ENCODE assay signal across 1 cellular context in genomic region chr19:13099073-13099999, GRCh38.
TF ChIP-seq lines count a peak whose summit lies in the region.

No MANE protein-coding gene starts in this region.

TF ChIP-seq in K562, 482 proteins besides CTCF, POLR2A, EP300 and RAD21 (continued from another document and continues in another):
- TF ChIP-seq SAFB2 (IDR thresholded peaks at IDR 0.05; ENCODE audit: borderline replicate concordance, low read depth, low read length, severe bottlenecking) (no peak), ZSCAN32 (CRISPR knock-in tag; IDR thresholded peaks at IDR 0.05) (no peak; the same call in 1 of the 2 replicates), ZNF174 (CRISPR knock-in tag; IDR thresholded peaks at IDR 0.05) (no peak), EHMT2 (IDR thresholded peaks at IDR 0.05) (no peak), CREB3 (tag; conservative IDR thresholded peaks at IDR 0.05; ENCODE audit: low read depth) (peak; percentile 82), ZNF780A (CRISPR knock-in tag; IDR thresholded peaks at IDR 0.05) (peak; percentile 76; the same call in 1 of the 2 replicates), ZNF324 (CRISPR knock-in tag; IDR thresholded peaks at IDR 0.05) (peak; percentile 31; the same call in 1 of the 2 replicates), ZNF644 (tag; IDR thresholded peaks at IDR 0.05; ENCODE audit: low read depth) (peak; percentile 52; the same call in 1 of the 2 replicates), CXXC5 (CRISPR knock-in tag; IDR thresholded peaks at IDR 0.05) (peak; percentile 92), NKRF (IDR thresholded peaks at IDR 0.05; ENCODE audit: borderline replicate concordance) (no peak), BRF1 (IDR thresholded peaks at IDR 0.05; ENCODE audit: borderline replicate concordance, extremely low read depth, insufficient read length) (no peak), LEF1 (IDR thresholded peaks at IDR 0.05) (no peak), DDX20 (tag; IDR thresholded peaks at IDR 0.05; ENCODE audit: low read depth) (no peak), ZBTB40 (IDR thresholded peaks at IDR 0.05) (peak; percentile 91), ZBTB40 (CRISPR knock-in tag; IDR thresholded peaks at IDR 0.05) (no peak), BHLHE40 (IDR thresholded peaks at IDR 0.05; ENCODE audit: low read length) (no peak), PURB (CRISPR knock-in tag; IDR thresholded peaks at IDR 0.05; ENCODE audit: low read depth) (no peak), ZNF695 (CRISPR knock-in tag; IDR thresholded peaks at IDR 0.05) (no peak), SMARCB1 (IDR thresholded peaks at IDR 0.05; ENCODE audit: insufficient read length, low read depth) (no peak), KAT7 (CRISPR knock-in tag; IDR thresholded peaks at IDR 0.05; ENCODE audit: borderline replicate concordance) (0 out of 2 replicates have a peak, but pooled peaks have one; percentile 82), RFX1 (IDR thresholded peaks at IDR 0.05) (no peak), ETV1 (tag; conservative IDR thresholded peaks at IDR 0.05; ENCODE audit: low read depth) (peak; percentile 79), WHSC1 (IDR thresholded peaks at IDR 0.05; ENCODE audit: low read length) (no peak), ZBTB17 (CRISPR knock-in tag; IDR thresholded peaks at IDR 0.05) (peak; percentile 90), ZNF589 (CRISPR knock-in tag; IDR thresholded peaks at IDR 0.05; ENCODE audit: low read depth) (peak; percentile 70), ZNF354B (CRISPR knock-in tag; IDR thresholded peaks at IDR 0.05) (no peak), ZNF41 (CRISPR knock-in tag; conservative IDR thresholded peaks at IDR 0.05) (no peak), ZNF3 (CRISPR knock-in tag; IDR thresholded peaks at IDR 0.05) (no peak)
- TF ChIP-seq, protein P1, sequence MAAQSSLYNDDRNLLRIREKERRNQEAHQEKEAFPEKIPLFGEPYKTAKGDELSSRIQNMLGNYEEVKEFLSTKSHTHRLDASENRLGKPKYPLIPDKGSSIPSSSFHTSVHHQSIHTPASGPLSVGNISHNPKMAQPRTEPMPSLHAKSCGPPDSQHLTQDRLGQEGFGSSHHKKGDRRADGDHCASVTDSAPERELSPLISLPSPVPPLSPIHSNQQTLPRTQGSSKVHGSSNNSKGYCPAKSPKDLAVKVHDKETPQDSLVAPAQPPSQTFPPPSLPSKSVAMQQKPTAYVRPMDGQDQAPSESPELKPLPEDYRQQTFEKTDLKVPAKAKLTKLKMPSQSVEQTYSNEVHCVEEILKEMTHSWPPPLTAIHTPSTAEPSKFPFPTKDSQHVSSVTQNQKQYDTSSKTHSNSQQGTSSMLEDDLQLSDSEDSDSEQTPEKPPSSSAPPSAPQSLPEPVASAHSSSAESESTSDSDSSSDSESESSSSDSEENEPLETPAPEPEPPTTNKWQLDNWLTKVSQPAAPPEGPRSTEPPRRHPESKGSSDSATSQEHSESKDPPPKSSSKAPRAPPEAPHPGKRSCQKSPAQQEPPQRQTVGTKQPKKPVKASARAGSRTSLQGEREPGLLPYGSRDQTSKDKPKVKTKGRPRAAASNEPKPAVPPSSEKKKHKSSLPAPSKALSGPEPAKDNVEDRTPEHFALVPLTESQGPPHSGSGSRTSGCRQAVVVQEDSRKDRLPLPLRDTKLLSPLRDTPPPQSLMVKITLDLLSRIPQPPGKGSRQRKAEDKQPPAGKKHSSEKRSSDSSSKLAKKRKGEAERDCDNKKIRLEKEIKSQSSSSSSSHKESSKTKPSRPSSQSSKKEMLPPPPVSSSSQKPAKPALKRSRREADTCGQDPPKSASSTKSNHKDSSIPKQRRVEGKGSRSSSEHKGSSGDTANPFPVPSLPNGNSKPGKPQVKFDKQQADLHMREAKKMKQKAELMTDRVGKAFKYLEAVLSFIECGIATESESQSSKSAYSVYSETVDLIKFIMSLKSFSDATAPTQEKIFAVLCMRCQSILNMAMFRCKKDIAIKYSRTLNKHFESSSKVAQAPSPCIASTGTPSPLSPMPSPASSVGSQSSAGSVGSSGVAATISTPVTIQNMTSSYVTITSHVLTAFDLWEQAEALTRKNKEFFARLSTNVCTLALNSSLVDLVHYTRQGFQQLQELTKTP (IDR thresholded peaks at IDR 0.05; ENCODE audit: low read depth in 1 of 2, partially characterized antibody in 2 of 2): no peak
- TF ChIP-seq, protein P2, sequence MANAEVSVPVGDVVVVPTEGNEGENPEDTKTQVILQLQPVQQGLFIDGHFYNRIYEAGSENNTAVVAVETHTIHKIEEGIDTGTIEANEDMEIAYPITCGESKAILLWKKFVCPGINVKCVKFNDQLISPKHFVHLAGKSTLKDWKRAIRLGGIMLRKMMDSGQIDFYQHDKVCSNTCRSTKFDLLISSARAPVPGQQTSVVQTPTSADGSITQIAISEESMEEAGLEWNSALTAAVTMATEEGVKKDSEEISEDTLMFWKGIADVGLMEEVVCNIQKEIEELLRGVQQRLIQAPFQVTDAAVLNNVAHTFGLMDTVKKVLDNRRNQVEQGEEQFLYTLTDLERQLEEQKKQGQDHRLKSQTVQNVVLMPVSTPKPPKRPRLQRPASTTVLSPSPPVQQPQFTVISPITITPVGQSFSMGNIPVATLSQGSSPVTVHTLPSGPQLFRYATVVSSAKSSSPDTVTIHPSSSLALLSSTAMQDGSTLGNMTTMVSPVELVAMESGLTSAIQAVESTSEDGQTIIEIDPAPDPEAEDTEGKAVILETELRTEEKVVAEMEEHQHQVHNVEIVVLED (CRISPR knock-in tag; IDR thresholded peaks at IDR 0.05): no peak
- TF ChIP-seq, protein P3, sequence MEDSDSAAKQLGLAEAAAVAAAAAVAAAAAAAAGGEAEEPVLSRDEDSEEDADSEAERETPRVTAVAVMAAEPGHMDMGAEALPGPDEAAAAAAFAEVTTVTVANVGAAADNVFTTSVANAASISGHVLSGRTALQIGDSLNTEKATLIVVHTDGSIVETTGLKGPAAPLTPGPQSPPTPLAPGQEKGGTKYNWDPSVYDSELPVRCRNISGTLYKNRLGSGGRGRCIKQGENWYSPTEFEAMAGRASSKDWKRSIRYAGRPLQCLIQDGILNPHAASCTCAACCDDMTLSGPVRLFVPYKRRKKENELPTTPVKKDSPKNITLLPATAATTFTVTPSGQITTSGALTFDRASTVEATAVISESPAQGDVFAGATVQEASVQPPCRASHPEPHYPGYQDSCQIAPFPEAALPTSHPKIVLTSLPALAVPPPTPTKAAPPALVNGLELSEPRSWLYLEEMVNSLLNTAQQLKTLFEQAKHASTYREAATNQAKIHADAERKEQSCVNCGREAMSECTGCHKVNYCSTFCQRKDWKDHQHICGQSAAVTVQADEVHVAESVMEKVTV (CRISPR knock-in tag; IDR thresholded peaks at IDR 0.05): 0 out of 2 replicates have a peak, but pooled peaks have one; percentile 6
